Comparison of ENCODE assay signal across 1 cellular context in genomic region chr3:194282436-194283122, GRCh38.
TF ChIP-seq lines count a peak whose summit lies in the region.

No MANE protein-coding gene starts in this region.

TF ChIP-seq in SK-N-SH treated with all-trans-retinoic acid at 6 μM for 48 hours, 23 proteins besides CTCF, POLR2A, EP300 and RAD21 (continued from another document):
- TF ChIP-seq TSHZ2 (CRISPR knock-in tag; IDR thresholded peaks at IDR 0.05) (no peak), BACH2 (CRISPR knock-in tag; IDR thresholded peaks at IDR 0.05; ENCODE audit: borderline replicate concordance) (no peak), RARB (CRISPR knock-in tag; IDR thresholded peaks at IDR 0.05) (no peak)
TF ChIP-seq in SK-N-SH treated with all-trans-retinoic acid at 6 μM for 48 hours: peak in this region for 0.
